ENCODE assay signal across 19 cellular contexts in the genomic region with DNA sequence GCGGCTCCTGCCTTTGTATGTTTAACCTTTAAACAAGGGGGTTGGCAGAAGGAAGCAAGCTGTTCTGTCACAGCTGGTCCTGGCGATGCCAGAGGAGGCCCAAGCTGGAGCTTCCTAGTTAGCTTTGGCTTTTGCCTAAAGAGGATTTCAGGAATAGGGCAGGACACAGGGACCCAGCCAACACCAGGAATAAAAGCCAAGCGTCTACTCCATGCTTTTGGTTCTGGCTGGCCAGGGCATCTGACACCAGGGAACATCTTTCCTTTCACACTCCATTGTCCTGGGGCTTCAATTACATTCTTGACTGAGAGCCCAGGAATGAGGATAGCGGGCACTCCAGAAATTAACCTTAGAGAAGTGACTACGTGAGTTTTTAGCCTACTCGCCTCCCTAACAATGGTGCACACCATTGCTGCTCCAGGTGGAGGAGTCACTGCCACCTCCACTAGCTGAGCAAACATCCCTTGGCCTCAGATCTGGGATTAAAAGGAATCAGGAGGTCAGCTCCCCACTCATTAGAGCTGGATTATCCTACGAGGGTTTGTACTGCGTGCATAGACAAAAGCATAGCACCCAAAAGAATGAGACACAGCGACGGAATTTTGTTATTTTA. TPM values are rescaled to one million over a fixed set of nuclear protein-coding genes. Genes with fewer than 3 reads are reported as not detected.
DNase-seq lines count a peak whose midpoint lies in the region; ATAC-seq, FAIRE-seq and TF ChIP-seq lines count a peak whose summit lies in the region.
"Had no signal": no experiment of that assay in that cellular context is flagged by ENCODE, and none has a peak within 500 bp of the region (broad histone marks: within the 10 kb centered on the region; RNA-seq: fewer than 3 reads in every experiment).

No MANE protein-coding gene starts in this region.

- no peaks in the 10 kb centered on the region for H3K36me3 Mint-ChIP-seq in astrocyte (ENCODE audit: low read depth, unreplicated experiment)
- no peaks in the 10 kb centered on the region for H3K36me3 Mint-ChIP-seq in activated naive CD4-positive, alpha-beta T cell treated with anti-CD3 and anti-CD28 coated beads, Interleukin-2, amount 50 U/mL, for 72 hours
- H3K36me3 Mint-ChIP-seq in GM23338 (ENCODE audit: low read depth), result no peaks in the 10 kb centered on the region
- H3K36me3 Mint-ChIP-seq: activated naive CD4-positive, alpha-beta T cell treated with anti-CD3 and anti-CD28 coated beads, Interleukin-2, amount 50 U/mL, for 24 hours; immature natural killer cell had no signal

- no peaks in the 10 kb centered on the region for H3K27me3 Mint-ChIP-seq in astrocyte (ENCODE audit: low read depth, unreplicated experiment)
- H3K27me3 Mint-ChIP-seq in GM23338 (ENCODE audit: insufficient read depth, low read depth, poor library complexity), result peaks cover 13% of the 10 kb centered on the region

- peaks cover 9% of the 10 kb centered on the region; the same call in 1 of the 2 replicates for H3F3A ChIP-seq in GM23338 (replicated peaks; ENCODE audit: low read depth)

- H3K9me3 ChIP-seq in astrocyte (ENCODE audit: insufficient read depth, low read depth, low read length) (no peaks in the 10 kb centered on the region), right cardiac atrium (ENCODE audit: control insufficient read depth, low read length) (no peaks in the 10 kb centered on the region), adrenal gland (replicated peaks in 1 of 3) (no peaks in the 10 kb centered on the region)
- H3K9me3 ChIP-seq: BLaER1 treated with 17β-estradiol and CSF1 and Interleukin-3, amounts not matched to agents 10 nM and 100 nM had no signal

- TF ChIP-seq CTCF in astrocyte (IDR thresholded peaks at IDR 0.05; ENCODE audit: insufficient read depth, low read depth, low read length) (no peak), adrenal gland (IDR thresholded peaks at IDR 0.05) (no peak), GM23338 (conservative IDR thresholded peaks at IDR 0.05; ENCODE audit: low read depth in 2 of 2) (no peak)

- intact Hi-C loops in Right ventricle myocardium inferior (cut with DNase I), result no loop called here
- intact Hi-C loops in cardiac septum (cut with DNase I), result no loop called here
- intact Hi-C loops in right cardiac atrium (cut with DNase I), result loop anchor here in 1 of 4 donors (10.0 kb wide), 1 partner anchor 296 kb away; no protein-coding TSS in a partner anchor
- intact Hi-C loops in adrenal gland (cut with DNase I), result loop anchor here in 1 of 2 donors (5.0 kb wide), 1 partner anchor 33 kb away; no protein-coding TSS in a partner anchor

- ATAC-seq in Right ventricle myocardium inferior, result peak; percentile 85
- peak; percentile 84 to 85 for ATAC-seq in right cardiac atrium
- ATAC-seq in GM21528 (IDR thresholded peaks at IDR 0.05; ENCODE audit: low FRiP score, unreplicated experiment), result no peak
- no peak for ATAC-seq in activated naive CD4-positive, alpha-beta T cell treated with anti-CD3 and anti-CD28 coated beads, Interleukin-2, amount 50 U/mL, for 72 hours
- no peak for ATAC-seq in GM23338
- ATAC-seq: activated CD4-positive, CD25-positive, alpha-beta regulatory T cell treated with anti-CD3 and anti-CD28 coated beads, Interleukin-2, amount 50 U/mL, for 24 hours; activated T-cell treated with anti-CD3 and anti-CD28 coated beads, Interleukin-2, amount 50 U/mL, for 4 hours; effector memory CD8-positive, alpha-beta T cell had no signal

- no peak overlapping the region for H2AFZ ChIP-seq in astrocyte (ENCODE audit: low read depth, low read length)
- H2AFZ ChIP-seq in GM23338, result no peak overlapping the region

- H3K4me1 Mint-ChIP-seq in astrocyte (ENCODE audit: low read depth, unreplicated experiment), result peaks cover 39% of the 10 kb centered on the region
- H3K4me1 Mint-ChIP-seq in GM23338, result peaks cover 62% of the 10 kb centered on the region
- H3K4me1 Mint-ChIP-seq: activated naive CD4-positive, alpha-beta T cell treated with anti-CD3 and anti-CD28 coated beads, Interleukin-2, amount 50 U/mL, for 24 hours had no signal

- H3K4me3 Mint-ChIP-seq in astrocyte (ENCODE audit: unreplicated experiment) (no peak overlapping the region), GM23338 (no peak overlapping the region)
- H3K4me3 Mint-ChIP-seq: activated naive CD4-positive, alpha-beta T cell treated with anti-CD3 and anti-CD28 coated beads, Interleukin-2, amount 50 U/mL, for 24 hours; activated T-cell treated with anti-CD3 and anti-CD28 coated beads, Interleukin-2, amount 50 U/mL, for 4 hours; effector memory CD8-positive, alpha-beta T cell; immature natural killer cell had no signal

- WGBS in right cardiac atrium, result 73% methylated on average over 10 of the region's 10 CpGs
- 92 to 96% (median 95%) methylated on average over 10 of the region's 10 CpGs for WGBS in adrenal gland, 4 donors

- no peak overlapping the region for H3K27ac ChIP-seq in astrocyte (ENCODE audit: low read depth, low read length)
- H3K27ac ChIP-seq in right cardiac atrium (ENCODE audit: low read length), result peak overlapping the region; percentile 94
- peak overlapping the region in 2 of 5 donors; percentile 15 to 42 for H3K27ac ChIP-seq in adrenal gland
- no peak overlapping the region for H3K27ac ChIP-seq in GM23338 (ENCODE audit: low read depth)
- H3K27ac ChIP-seq: BLaER1 treated with 17β-estradiol and CSF1 and Interleukin-3, amounts not matched to agents 10 nM and 100 nM had no signal

- H3K36me3 ChIP-seq in astrocyte (ENCODE audit: insufficient read depth, low read length) (no peaks in the 10 kb centered on the region), adrenal gland (replicated peaks in 1 of 2) (no peaks in the 10 kb centered on the region), GM23338 (ENCODE audit: insufficient read depth) (no peaks in the 10 kb centered on the region)
- H3K36me3 ChIP-seq: BLaER1 treated with 17β-estradiol and CSF1 and Interleukin-3, amounts not matched to agents 10 nM and 100 nM had no signal

- H3K79me2 ChIP-seq in astrocyte (ENCODE audit: insufficient read depth, low read length), result no peaks in the 10 kb centered on the region
- no peaks in the 10 kb centered on the region for H3K79me2 ChIP-seq in GM23338 (replicated peaks; ENCODE audit: insufficient read depth)

- H3K9ac ChIP-seq in astrocyte (ENCODE audit: low read length), result no peak overlapping the region
- H3K9ac ChIP-seq: BLaER1 treated with 17β-estradiol and CSF1 and Interleukin-3, amounts not matched to agents 10 nM and 100 nM had no signal

- H3K27me3 ChIP-seq in astrocyte (ENCODE audit: insufficient read depth, low read length) (no peaks in the 10 kb centered on the region), right cardiac atrium (ENCODE audit: control insufficient read depth, insufficient read depth) (no peaks in the 10 kb centered on the region), adrenal gland (no peaks in the 10 kb centered on the region), GM23338 (ENCODE audit: insufficient read depth) (no peaks in the 10 kb centered on the region)
- H3K27me3 ChIP-seq: BLaER1 treated with 17β-estradiol and CSF1 and Interleukin-3, amounts not matched to agents 10 nM and 100 nM had no signal

- no peak overlapping the region for H3K4me2 ChIP-seq in astrocyte (ENCODE audit: low read length)
- no peak overlapping the region for H3K4me2 ChIP-seq in GM23338
- H3K4me2 ChIP-seq: BLaER1 treated with 17β-estradiol and CSF1 and Interleukin-3, amounts not matched to agents 10 nM and 100 nM had no signal

- DNase-seq in Right ventricle myocardium inferior (ENCODE audit: missing footprints), result no peak
- no peak for DNase-seq in cardiac septum (ENCODE audit: low spot score)
- no peak for DNase-seq in astrocyte (ENCODE audit: low read depth)
- peak; percentile 20 to 64 (median 55) for DNase-seq in right cardiac atrium
- DNase-seq in activated naive CD4-positive, alpha-beta T cell treated with anti-CD3 and anti-CD28 coated beads, Interleukin-2, amount 50 U/mL, for 72 hours (ENCODE audit: low spot score in 2 of 2), result no peak
- no peak for DNase-seq in adrenal gland
- no peak for DNase-seq in GM23338 (ENCODE audit: low spot score)
- DNase-seq: activated CD8-positive, alpha-beta memory T cell treated with anti-CD3 and anti-CD28 coated beads for 24 hours; activated T-cell treated with anti-CD3 and anti-CD28 coated beads, Interleukin-2, amount 50 U/mL, for 4 hours; effector memory CD8-positive, alpha-beta T cell; immature natural killer cell; MM.1S had no signal

- FAIRE-seq in astrocyte (lab: Jason Lieb, UNC), result no peak
- FAIRE-seq: G401.6, urothelium cell line had no signal

- H3K9me3 Mint-ChIP-seq in astrocyte (ENCODE audit: unreplicated experiment), result peaks cover 4% of the 10 kb centered on the region
- H3K9me3 Mint-ChIP-seq in activated naive CD4-positive, alpha-beta T cell treated with anti-CD3 and anti-CD28 coated beads, Interleukin-2, amount 50 U/mL, for 72 hours, result no peaks in the 10 kb centered on the region
- H3K9me3 Mint-ChIP-seq in GM23338, result no peaks in the 10 kb centered on the region
- H3K9me3 Mint-ChIP-seq: activated naive CD4-positive, alpha-beta T cell treated with anti-CD3 and anti-CD28 coated beads, Interleukin-2, amount 50 U/mL, for 24 hours; activated T-cell treated with anti-CD3 and anti-CD28 coated beads, Interleukin-2, amount 50 U/mL, for 4 hours; effector memory CD8-positive, alpha-beta T cell; immature natural killer cell had no signal

- TF ChIP-seq POLR2A in adrenal gland (IDR thresholded peaks at IDR 0.05), result no peak

- peaks cover 22% of the 10 kb centered on the region for H3K4me1 ChIP-seq in astrocyte (ENCODE audit: insufficient read depth, low read length)
- peaks cover 9% of the 10 kb centered on the region for H3K4me1 ChIP-seq in right cardiac atrium (ENCODE audit: control insufficient read depth, insufficient read depth, low read length)
- peaks cover 7 to 11% of the 10 kb centered on the region in 2 donors for H3K4me1 ChIP-seq in adrenal gland (replicated peaks in 1 of 2)
- peaks cover 50% of the 10 kb centered on the region for H3K4me1 ChIP-seq in GM23338 (ENCODE audit: insufficient read depth)

- H3K27ac Mint-ChIP-seq in astrocyte (ENCODE audit: unreplicated experiment), result peak overlapping the region; percentile 18
- no peak overlapping the region for H3K27ac Mint-ChIP-seq in activated naive CD4-positive, alpha-beta T cell treated with anti-CD3 and anti-CD28 coated beads, Interleukin-2, amount 50 U/mL, for 72 hours
- no peak overlapping the region for H3K27ac Mint-ChIP-seq in GM23338
- H3K27ac Mint-ChIP-seq: activated naive CD4-positive, alpha-beta T cell treated with anti-CD3 and anti-CD28 coated beads, Interleukin-2, amount 50 U/mL, for 24 hours; effector memory CD8-positive, alpha-beta T cell; immature natural killer cell had no signal

- no peaks in the 10 kb centered on the region for H3K9me2 ChIP-seq in GM23338 (ENCODE audit: insufficient read depth)

- H3K4me3 ChIP-seq in astrocyte (ENCODE audit: insufficient read depth, low read depth, low read length), result no peak overlapping the region
- H3K4me3 ChIP-seq in right cardiac atrium (ENCODE audit: low read length), result no peak overlapping the region
- H3K4me3 ChIP-seq in adrenal gland, result no peak overlapping the region
- no peak overlapping the region for H3K4me3 ChIP-seq in GM23338
- H3K4me3 ChIP-seq: BLaER1 treated with 17β-estradiol and CSF1 and Interleukin-3, amounts not matched to agents 10 nM and 100 nM; lung had no signal

- H4K20me1 ChIP-seq in astrocyte (ENCODE audit: insufficient read depth, low read length) (no peaks in the 10 kb centered on the region), GM23338 (replicated peaks; ENCODE audit: insufficient read depth) (no peaks in the 10 kb centered on the region)
- H4K20me1 ChIP-seq: BLaER1 treated with 17β-estradiol and CSF1 and Interleukin-3, amounts not matched to agents 10 nM and 100 nM had no signal

RNA-seq across cellular contexts. Expression of a gene that starts 38.2 kb away (rescaled TPM):
- total RNA-seq in Right ventricle myocardium inferior (13,805 TPM), cardiac septum (14,297 TPM), astrocyte (2,922 and 3,062 TPM in 2 replicates), right cardiac atrium (1,000 to 10,000 TPM; 6,360 to 7,970 (median 7,200) TPM), adrenal gland (100 to 1,000 TPM in 6 of 8 donors, 10 to 100 TPM in 2; 81.8 to 217 (median 157) TPM)
- polyA plus RNA-seq in right cardiac atrium (10,076 TPM), adrenal gland (100 to 1,000 TPM; 162 to 246 (median 205) TPM), GM23338 (2016; fragmentation: Nextera tagmentation; extraction: Ambion mirVana) (913 and 929 TPM in 2 replicates)
- total RNA-seq in activated naive CD4-positive, alpha-beta T cell treated with anti-CD3 and anti-CD28 coated beads, Interleukin-2, amount 50 U/mL, for 72 hours, result 1 to 10 TPM; 6.5 to 8.6 TPM
- total RNA-seq in GM23338 (2014; rRNA removed; shearing (Covaris generic)), result 412 and 449 TPM in 2 replicates

RNA-seq across cellular contexts. Expression of a gene that starts 40.9 kb away (rescaled TPM):
- total RNA-seq in Right ventricle myocardium inferior (29.5 TPM), cardiac septum (22.3 TPM), astrocyte (29.8 and 37.2 TPM in 2 replicates), right cardiac atrium (10 to 100 TPM; 15.1 to 15.9 (median 15.8) TPM), adrenal gland (10 to 100 TPM; 25.3 to 41.2 (median 33.4) TPM)
- polyA plus RNA-seq in right cardiac atrium (23.4 TPM), adrenal gland (10 to 100 TPM; 15.4 to 68.2 (median 19.7) TPM), GM23338 (2016; fragmentation: Nextera tagmentation; extraction: Ambion mirVana) (20.9 and 21.3 TPM in 2 replicates)
- 10 to 100 TPM; 21.6 to 23.2 TPM for total RNA-seq in activated naive CD4-positive, alpha-beta T cell treated with anti-CD3 and anti-CD28 coated beads, Interleukin-2, amount 50 U/mL, for 72 hours
- total RNA-seq in GM23338 (2014; rRNA removed; shearing (Covaris generic)), result 15.2 and 18.6 TPM in 2 replicates

Comparison
In these comparisons a context has a peak if more than half of its experiments do, and no peak if none do; other contexts are left out.
1. DNase-seq: peak in right cardiac atrium (3 of 3); none in Right ventricle myocardium inferior (single experiment), cardiac septum (single experiment), astrocyte (single experiment), activated naive CD4-positive, alpha-beta T cell treated with anti-CD3 and anti-CD28 coated beads, Interleukin-2, amount 50 U/mL, for 72 hours (0 of 2), adrenal gland (0 of 7) and GM23338 (single experiment).
2. ATAC-seq: peak in Right ventricle myocardium inferior (single experiment) and right cardiac atrium (2 of 2); none in GM21528 (single experiment), activated naive CD4-positive, alpha-beta T cell treated with anti-CD3 and anti-CD28 coated beads, Interleukin-2, amount 50 U/mL, for 72 hours (0 of 2) and GM23338 (single experiment).
3. RNA of a gene that starts 38.2 kb away (total RNA-seq): 14,297 TPM in cardiac septum (single experiment), 13,805 TPM in Right ventricle myocardium inferior (single experiment), 6,360 to 7,970 TPM in right cardiac atrium, 2,922 to 3,062 TPM in astrocyte, 412 to 449 TPM in GM23338 and 81.8 to 217 TPM in adrenal gland; 6.5 to 8.6 TPM in activated naive CD4-positive, alpha-beta T cell treated with anti-CD3 and anti-CD28 coated beads, Interleukin-2, amount 50 U/mL, for 72 hours; every median in the first group is over 4 times any median in the second.